In genomic region chr5:23139338-23140171, GRCh38 we compare ENCODE assay signal across 8 cellular contexts.
DNase-seq lines count a peak whose midpoint lies in the region; ATAC-seq and TF ChIP-seq lines count a peak whose summit lies in the region.

No MANE protein-coding gene starts in this region.

- no peaks in the 10 kb centered on the region for H3K27me3 ChIP-seq in ascending aorta

- intact Hi-C loops in ascending aorta (cut with DNase I): no loop called here

- no peaks in the 10 kb centered on the region for H3K27me3 Mint-ChIP-seq in memory B cell

- ATAC-seq in memory B cell (ENCODE audit: low read depth): peak; percentile 35
- no peak for ATAC-seq in GM19023 (IDR thresholded peaks at IDR 0.05; ENCODE audit: unreplicated experiment)

- H3K9me3 Mint-ChIP-seq in memory B cell: peaks cover 2% of the 10 kb centered on the region

- H3K36me3 Mint-ChIP-seq in memory B cell: no peaks in the 10 kb centered on the region

- no peaks in the 10 kb centered on the region for H3K9me3 ChIP-seq in ascending aorta

- no peak overlapping the region for H3K27ac Mint-ChIP-seq in memory B cell

- H3K4me1 ChIP-seq in ascending aorta: no peaks in the 10 kb centered on the region

- H3K4me1 Mint-ChIP-seq in memory B cell: peaks cover 2% of the 10 kb centered on the region

- no peak overlapping the region for H3K4me3 Mint-ChIP-seq in memory B cell

- H3K4me3 ChIP-seq in LNCaP clone FGC (ENCODE audit: low read depth, low read length) (no peak overlapping the region), ascending aorta (no peak overlapping the region)

- H3K36me3 ChIP-seq in ascending aorta: no peaks in the 10 kb centered on the region

- DNase-seq in NCI-H2107 treated with DMSO at 0.1 percent for 48 hours (lab: John Stamatoyannopoulos, UW; ENCODE audit: unreplicated experiment) (peak; percentile 5), NCI-H2107 (lab: John Stamatoyannopoulos, UW) (no peak), LNCaP clone FGC (ENCODE audit: low read depth) (no peak), memory B cell (ENCODE audit: low spot score in 2 of 2) (no peak), NK-92 (lab: John Stamatoyannopoulos, UW; ENCODE audit: unreplicated experiment) (no peak), ascending aorta (ENCODE audit: low spot score in 2 of 2) (no peak)

- H3K27ac ChIP-seq in VCaP (peak overlapping the region; percentile 41), ascending aorta (no peak overlapping the region)

- TF ChIP-seq CTCF in LNCaP clone FGC (IDR thresholded peaks at IDR 0.05; ENCODE audit: control insufficient read depth, extremely low read depth, insufficient read depth) (peak; percentile 33; the same call in 1 of the 2 replicates), VCaP (conservative IDR thresholded peaks at IDR 0.05) (peak; percentile 80), ascending aorta (IDR thresholded peaks at IDR 0.05) (no peak)

Comparison
In these comparisons a context has a peak if more than half of its experiments do, and no peak if none do; other contexts are left out.
1. CTCF ChIP-seq: peak in LNCaP clone FGC (single experiment) and VCaP (single experiment); none in ascending aorta (0 of 3).